27 cellular contexts compared by ENCODE assay signal in genomic region chr14:63398952-63399351, GRCh38.
"Had no signal": no experiment of that assay in that cellular context is flagged by ENCODE, and none has a peak within 500 bp of the region (broad histone marks: within the 10 kb centered on the region; RNA-seq: fewer than 3 reads in every experiment).

No MANE protein-coding gene starts in this region.

- H3K27ac ChIP-seq: adrenal gland, coronary artery, Peyer's patch, RWPE1, SJCRH30 had no signal

- H3K27ac Mint-ChIP-seq: activated CD8-positive, alpha-beta T cell treated with anti-CD3 and anti-CD28 coated beads, Interleukin-2, amount 10 ng/mL, durations not matched to agents 7 days and 5 days; activated naive CD8-positive, alpha-beta T cell treated with anti-CD3 and anti-CD28 coated beads, Interleukin-2, amount 10 ng/mL, durations not matched to agents 7 days and 5 days; T-helper 1 cell treated with Interleukin-12 subunit alpha and Interleukin-12 subunit beta and Interleukin-4 antibody, amounts not matched to agents 30 μg/mL and 1 μg/mL, for 36 hours; WTC11 had no signal

- H3K9me3 ChIP-seq: adrenal gland, Peyer's patch had no signal

- DNase-seq: activated CD4-positive, alpha-beta T cell treated with anti-CD3 and anti-CD28 coated beads for 48 hours; activated CD4-positive, alpha-beta T cell treated with anti-CD3 and anti-CD28 coated beads, Interleukin-2, amount 50 U/mL, for 4 hours; activated CD4-positive, CD25-positive, alpha-beta regulatory T cell treated with anti-CD3 and anti-CD28 coated beads, Interleukin-2, amount 50 U/mL, for 72 hours; activated CD8-positive, alpha-beta memory T cell treated with anti-CD3 and anti-CD28 coated beads, Interleukin-2, amount 50 U/mL, for 48 hours; activated CD8-positive, alpha-beta T cell treated with anti-CD3 and anti-CD28 coated beads, Interleukin-2, amount 10 ng/mL, durations not matched to agents 7 days and 5 days; activated naive CD4-positive, alpha-beta T cell treated with anti-CD3 and anti-CD28 coated beads, Interleukin-2, amount 50 U/mL, for 16 hours; activated naive CD8-positive, alpha-beta T cell treated with anti-CD3 and anti-CD28 coated beads, Interleukin-2, amount 10 ng/mL, durations not matched to agents 7 days and 5 days; activated T-cell treated with anti-CD3 and anti-CD28 coated beads, Interleukin-2, amount 50 U/mL, for 48 hours; adrenal gland; anterior cingulate cortex; caudate nucleus; Kasumi-1; NCI-H1105; NCI-H1436; NCI-H1694 treated with DMSO at 0.1 percent for 48 hours; NCI-H2029 treated with DMSO at 0.1 percent for 48 hours; NCI-H510A treated with DMSO at 0.1 percent for 48 hours; NCI-H69; Peyer's patch; Right ventricle myocardium superior; SJCRH30; SW 1271 had no signal

- H3K27me3 ChIP-seq: adrenal gland, Peyer's patch, SJCRH30 had no signal

- H3K27me3 Mint-ChIP-seq: activated naive CD8-positive, alpha-beta T cell treated with anti-CD3 and anti-CD28 coated beads, Interleukin-2, amount 10 ng/mL, durations not matched to agents 7 days and 5 days had no signal

- H3K4me1 ChIP-seq: Peyer's patch, SJCRH30 had no signal

- ATAC-seq: activated CD8-positive, alpha-beta T cell treated with anti-CD3 and anti-CD28 coated beads, Interleukin-2, amount 10 ng/mL, durations not matched to agents 7 days and 5 days; SK-N-SH treated with all-trans-retinoic acid at 6 μM for 48 hours; WTC11 had no signal

- H3K9me3 Mint-ChIP-seq: T-helper 1 cell treated with Interleukin-12 subunit alpha and Interleukin-12 subunit beta and Interleukin-4 antibody, amounts not matched to agents 30 μg/mL and 1 μg/mL, for 36 hours had no signal

- H3K4me3 ChIP-seq: adrenal gland, coronary artery, Peyer's patch, SJCRH30 had no signal

- H3K4me3 Mint-ChIP-seq: activated CD8-positive, alpha-beta T cell treated with anti-CD3 and anti-CD28 coated beads, Interleukin-2, amount 10 ng/mL, durations not matched to agents 7 days and 5 days; activated naive CD8-positive, alpha-beta T cell treated with anti-CD3 and anti-CD28 coated beads, Interleukin-2, amount 10 ng/mL, durations not matched to agents 7 days and 5 days; T-helper 1 cell treated with Interleukin-12 subunit alpha and Interleukin-12 subunit beta and Interleukin-4 antibody, amounts not matched to agents 30 μg/mL and 1 μg/mL, for 36 hours; WTC11 had no signal
